ENCODE assay signal across 1 cellular context in genomic region chr3:15205934-15206661, GRCh38.
TF ChIP-seq lines count a peak whose summit lies in the region.

Gene CAPN7, plus strand, starts transcription at chr3:15206246. Its CDS starts 250 bp downstream, at chr3:15206496.

TF ChIP-seq in K562, 482 proteins besides CTCF, POLR2A, EP300 and RAD21 (continued from another document and continues in another):
- TF ChIP-seq, protein P1, sequence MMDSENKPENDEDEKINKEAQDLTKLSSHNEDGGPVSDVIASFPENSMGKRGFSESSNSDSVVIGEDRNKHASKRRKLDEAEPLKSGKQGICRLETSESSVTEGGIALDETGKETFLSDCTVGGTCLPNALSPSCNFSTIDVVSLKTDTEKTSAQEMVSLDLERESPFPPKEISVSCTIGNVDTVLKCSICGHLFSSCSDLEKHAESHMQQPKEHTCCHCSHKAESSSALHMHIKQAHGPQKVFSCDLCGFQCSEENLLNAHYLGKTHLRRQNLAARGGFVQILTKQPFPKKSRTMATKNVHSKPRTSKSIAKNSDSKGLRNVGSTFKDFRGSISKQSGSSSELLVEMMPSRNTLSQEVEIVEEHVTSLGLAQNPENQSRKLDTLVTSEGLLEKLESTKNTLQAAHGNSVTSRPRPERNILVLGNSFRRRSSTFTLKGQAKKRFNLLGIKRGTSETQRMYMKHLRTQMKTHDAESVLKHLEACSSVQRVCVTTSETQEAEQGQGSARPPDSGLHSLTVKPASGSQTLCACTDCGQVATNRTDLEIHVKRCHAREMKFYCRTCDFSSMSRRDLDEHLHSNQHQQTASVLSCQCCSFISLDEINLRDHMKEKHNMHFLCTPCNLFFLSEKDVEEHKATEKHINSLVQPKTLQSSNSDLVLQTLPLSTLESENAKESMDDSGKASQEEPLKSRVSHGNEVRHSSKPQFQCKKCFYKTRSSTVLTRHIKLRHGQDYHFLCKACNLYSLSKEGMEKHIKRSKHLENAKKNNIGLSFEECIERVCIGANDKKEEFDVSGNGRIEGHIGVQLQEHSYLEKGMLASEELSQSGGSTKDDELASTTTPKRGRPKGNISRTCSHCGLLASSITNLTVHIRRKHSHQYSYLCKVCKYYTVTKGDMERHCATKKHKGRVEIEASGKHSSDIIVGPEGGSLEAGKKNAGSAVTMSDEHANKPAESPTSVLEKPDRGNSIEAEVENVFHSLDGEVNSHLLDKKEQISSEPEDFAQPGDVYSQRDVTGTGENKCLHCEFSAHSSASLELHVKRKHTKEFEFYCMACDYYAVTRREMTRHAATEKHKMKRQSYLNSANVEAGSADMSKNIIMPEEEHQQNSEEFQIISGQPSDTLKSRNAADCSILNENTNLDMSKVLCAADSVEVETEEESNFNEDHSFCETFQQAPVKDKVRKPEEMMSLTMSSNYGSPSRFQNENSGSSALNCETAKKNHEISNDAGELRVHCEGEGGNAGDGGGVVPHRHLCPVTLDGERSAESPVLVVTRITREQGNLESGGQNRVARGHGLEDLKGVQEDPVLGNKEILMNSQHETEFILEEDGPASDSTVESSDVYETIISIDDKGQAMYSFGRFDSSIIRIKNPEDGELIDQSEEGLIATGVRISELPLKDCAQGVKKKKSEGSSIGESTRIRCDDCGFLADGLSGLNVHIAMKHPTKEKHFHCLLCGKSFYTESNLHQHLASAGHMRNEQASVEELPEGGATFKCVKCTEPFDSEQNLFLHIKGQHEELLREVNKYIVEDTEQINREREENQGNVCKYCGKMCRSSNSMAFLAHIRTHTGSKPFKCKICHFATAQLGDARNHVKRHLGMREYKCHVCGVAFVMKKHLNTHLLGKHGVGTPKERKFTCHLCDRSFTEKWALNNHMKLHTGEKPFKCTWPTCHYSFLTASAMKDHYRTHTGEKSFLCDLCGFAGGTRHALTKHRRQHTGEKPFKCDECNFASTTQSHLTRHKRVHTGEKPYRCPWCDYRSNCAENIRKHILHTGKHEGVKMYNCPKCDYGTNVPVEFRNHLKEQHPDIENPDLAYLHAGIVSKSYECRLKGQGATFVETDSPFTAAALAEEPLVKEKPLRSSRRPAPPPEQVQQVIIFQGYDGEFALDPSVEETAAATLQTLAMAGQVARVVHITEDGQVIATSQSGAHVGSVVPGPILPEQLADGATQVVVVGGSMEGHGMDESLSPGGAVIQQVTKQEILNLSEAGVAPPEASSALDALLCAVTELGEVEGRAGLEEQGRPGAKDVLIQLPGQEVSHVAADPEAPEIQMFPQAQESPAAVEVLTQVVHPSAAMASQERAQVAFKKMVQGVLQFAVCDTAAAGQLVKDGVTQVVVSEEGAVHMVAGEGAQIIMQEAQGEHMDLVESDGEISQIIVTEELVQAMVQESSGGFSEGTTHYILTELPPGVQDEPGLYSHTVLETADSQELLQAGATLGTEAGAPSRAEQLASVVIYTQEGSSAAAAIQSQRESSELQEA (IDR thresholded peaks at IDR 0.05; ENCODE audit: low read depth): no peak
- TF ChIP-seq, protein P2, sequence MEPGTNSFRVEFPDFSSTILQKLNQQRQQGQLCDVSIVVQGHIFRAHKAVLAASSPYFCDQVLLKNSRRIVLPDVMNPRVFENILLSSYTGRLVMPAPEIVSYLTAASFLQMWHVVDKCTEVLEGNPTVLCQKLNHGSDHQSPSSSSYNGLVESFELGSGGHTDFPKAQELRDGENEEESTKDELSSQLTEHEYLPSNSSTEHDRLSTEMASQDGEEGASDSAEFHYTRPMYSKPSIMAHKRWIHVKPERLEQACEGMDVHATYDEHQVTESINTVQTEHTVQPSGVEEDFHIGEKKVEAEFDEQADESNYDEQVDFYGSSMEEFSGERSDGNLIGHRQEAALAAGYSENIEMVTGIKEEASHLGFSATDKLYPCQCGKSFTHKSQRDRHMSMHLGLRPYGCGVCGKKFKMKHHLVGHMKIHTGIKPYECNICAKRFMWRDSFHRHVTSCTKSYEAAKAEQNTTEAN (CRISPR knock-in tag; IDR thresholded peaks at IDR 0.05): peak; percentile 77; the same call in 1 of the 2 replicates
- TF ChIP-seq GTF2F1 (IDR thresholded peaks at IDR 0.05; ENCODE audit: low read depth, low read length): no peak
- TF ChIP-seq ZNF354B (CRISPR knock-in tag; IDR thresholded peaks at IDR 0.05): peak; percentile 38; the same call in 1 of the 2 replicates
- TF ChIP-seq ZNF507 (tag; conservative IDR thresholded peaks at IDR 0.05): no peak
- no peak for TF ChIP-seq MIER1 (IDR thresholded peaks at IDR 0.05; ENCODE audit: low read depth)
- no peak for TF ChIP-seq ZNF175 (CRISPR knock-in tag; IDR thresholded peaks at IDR 0.05; ENCODE audit: low read depth)
- peak; percentile 70 to 80; a peak in 2 of 4 replicates for TF ChIP-seq TEAD1 (CRISPR knock-in tag; IDR thresholded peaks at IDR 0.05)
- TF ChIP-seq, protein P3, sequence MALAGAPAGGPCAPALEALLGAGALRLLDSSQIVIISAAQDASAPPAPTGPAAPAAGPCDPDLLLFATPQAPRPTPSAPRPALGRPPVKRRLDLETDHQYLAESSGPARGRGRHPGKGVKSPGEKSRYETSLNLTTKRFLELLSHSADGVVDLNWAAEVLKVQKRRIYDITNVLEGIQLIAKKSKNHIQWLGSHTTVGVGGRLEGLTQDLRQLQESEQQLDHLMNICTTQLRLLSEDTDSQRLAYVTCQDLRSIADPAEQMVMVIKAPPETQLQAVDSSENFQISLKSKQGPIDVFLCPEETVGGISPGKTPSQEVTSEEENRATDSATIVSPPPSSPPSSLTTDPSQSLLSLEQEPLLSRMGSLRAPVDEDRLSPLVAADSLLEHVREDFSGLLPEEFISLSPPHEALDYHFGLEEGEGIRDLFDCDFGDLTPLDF (CRISPR knock-in tag; IDR thresholded peaks at IDR 0.05): no peak; the same call in 1 of the 2 replicates
- TF ChIP-seq, protein P4, sequence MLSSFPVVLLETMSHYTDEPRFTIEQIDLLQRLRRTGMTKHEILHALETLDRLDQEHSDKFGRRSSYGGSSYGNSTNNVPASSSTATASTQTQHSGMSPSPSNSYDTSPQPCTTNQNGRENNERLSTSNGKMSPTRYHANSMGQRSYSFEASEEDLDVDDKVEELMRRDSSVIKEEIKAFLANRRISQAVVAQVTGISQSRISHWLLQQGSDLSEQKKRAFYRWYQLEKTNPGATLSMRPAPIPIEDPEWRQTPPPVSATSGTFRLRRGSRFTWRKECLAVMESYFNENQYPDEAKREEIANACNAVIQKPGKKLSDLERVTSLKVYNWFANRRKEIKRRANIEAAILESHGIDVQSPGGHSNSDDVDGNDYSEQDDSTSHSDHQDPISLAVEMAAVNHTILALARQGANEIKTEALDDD (IDR thresholded peaks at IDR 0.05): no peak
- TF ChIP-seq HCFC1 (IDR thresholded peaks at IDR 0.05; ENCODE audit: low read depth, low read length): peak; percentile 50; the same call in 1 of the 2 replicates
- TF ChIP-seq E4F1 (CRISPR knock-in tag; IDR thresholded peaks at IDR 0.05; ENCODE audit: borderline replicate concordance): no peak
- peak; percentile 77 for TF ChIP-seq GTF2E2 (tag; IDR thresholded peaks at IDR 0.05)
- no peak for TF ChIP-seq PHB2 (IDR thresholded peaks at IDR 0.05; ENCODE audit: low read depth)
- TF ChIP-seq DMBX1 (CRISPR knock-in tag; IDR thresholded peaks at IDR 0.05; ENCODE audit: borderline replicate concordance): peak; percentile 70
- no peak for TF ChIP-seq ZFPM2 (CRISPR knock-in tag; IDR thresholded peaks at IDR 0.05)
- TF ChIP-seq GMEB1 (CRISPR knock-in tag; IDR thresholded peaks at IDR 0.05): peak; percentile 70
- no peak for TF ChIP-seq ZNF551 (CRISPR knock-in tag; IDR thresholded peaks at IDR 0.05)
- peak; percentile 92 for TF ChIP-seq MTA3 (IDR thresholded peaks at IDR 0.05; ENCODE audit: borderline replicate concordance)
- TF ChIP-seq ZNF146 (CRISPR knock-in tag; IDR thresholded peaks at IDR 0.05; ENCODE audit: unreplicated experiment): no peak
- no peak for TF ChIP-seq PYGO2 (tag; IDR thresholded peaks at IDR 0.05)
- TF ChIP-seq ZNF133 (CRISPR knock-in tag; IDR thresholded peaks at IDR 0.05): 0 out of 2 replicates have a peak, but pooled peaks have one; percentile 60
- no peak for TF ChIP-seq ZC3H11A (IDR thresholded peaks at IDR 0.05; ENCODE audit: low read depth, low read length)
- TF ChIP-seq MYC (IDR thresholded peaks at IDR 0.05; ENCODE audit: low read depth, low read length): no peak
- no peak for TF ChIP-seq MYC (CRISPR knock-in tag; IDR thresholded peaks at IDR 0.05; ENCODE audit: borderline replicate concordance, low read depth)
- TF ChIP-seq TBL1XR1 (IDR thresholded peaks at IDR 0.05; ENCODE audit: low read length in 2 of 2): no peak
- TF ChIP-seq DACH1 (IDR thresholded peaks at IDR 0.05; ENCODE audit: partially characterized antibody): peak; percentile 46
- TF ChIP-seq, protein P5, sequence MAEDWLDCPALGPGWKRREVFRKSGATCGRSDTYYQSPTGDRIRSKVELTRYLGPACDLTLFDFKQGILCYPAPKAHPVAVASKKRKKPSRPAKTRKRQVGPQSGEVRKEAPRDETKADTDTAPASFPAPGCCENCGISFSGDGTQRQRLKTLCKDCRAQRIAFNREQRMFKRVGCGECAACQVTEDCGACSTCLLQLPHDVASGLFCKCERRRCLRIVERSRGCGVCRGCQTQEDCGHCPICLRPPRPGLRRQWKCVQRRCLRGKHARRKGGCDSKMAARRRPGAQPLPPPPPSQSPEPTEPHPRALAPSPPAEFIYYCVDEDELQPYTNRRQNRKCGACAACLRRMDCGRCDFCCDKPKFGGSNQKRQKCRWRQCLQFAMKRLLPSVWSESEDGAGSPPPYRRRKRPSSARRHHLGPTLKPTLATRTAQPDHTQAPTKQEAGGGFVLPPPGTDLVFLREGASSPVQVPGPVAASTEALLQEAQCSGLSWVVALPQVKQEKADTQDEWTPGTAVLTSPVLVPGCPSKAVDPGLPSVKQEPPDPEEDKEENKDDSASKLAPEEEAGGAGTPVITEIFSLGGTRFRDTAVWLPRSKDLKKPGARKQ (CRISPR knock-in tag; IDR thresholded peaks at IDR 0.05): no peak
- TF ChIP-seq ZNF41 (CRISPR knock-in tag; conservative IDR thresholded peaks at IDR 0.05): peak; percentile 40
- TF ChIP-seq SMARCA5 (IDR thresholded peaks at IDR 0.05): no peak
- no peak; the same call in 1 of the 2 replicates for TF ChIP-seq ZNF324 (CRISPR knock-in tag; IDR thresholded peaks at IDR 0.05)
- TF ChIP-seq ZNF449 (CRISPR knock-in tag; IDR thresholded peaks at IDR 0.05): 0 out of 2 replicates have a peak, but pooled peaks have one; percentile 18
- peak; percentile 4 for TF ChIP-seq POLR2H (tag; IDR thresholded peaks at IDR 0.05; ENCODE audit: low read depth)
- no peak for TF ChIP-seq PHF21A (IDR thresholded peaks at IDR 0.05; ENCODE audit: borderline replicate concordance, low read depth)
- TF ChIP-seq, protein P6, sequence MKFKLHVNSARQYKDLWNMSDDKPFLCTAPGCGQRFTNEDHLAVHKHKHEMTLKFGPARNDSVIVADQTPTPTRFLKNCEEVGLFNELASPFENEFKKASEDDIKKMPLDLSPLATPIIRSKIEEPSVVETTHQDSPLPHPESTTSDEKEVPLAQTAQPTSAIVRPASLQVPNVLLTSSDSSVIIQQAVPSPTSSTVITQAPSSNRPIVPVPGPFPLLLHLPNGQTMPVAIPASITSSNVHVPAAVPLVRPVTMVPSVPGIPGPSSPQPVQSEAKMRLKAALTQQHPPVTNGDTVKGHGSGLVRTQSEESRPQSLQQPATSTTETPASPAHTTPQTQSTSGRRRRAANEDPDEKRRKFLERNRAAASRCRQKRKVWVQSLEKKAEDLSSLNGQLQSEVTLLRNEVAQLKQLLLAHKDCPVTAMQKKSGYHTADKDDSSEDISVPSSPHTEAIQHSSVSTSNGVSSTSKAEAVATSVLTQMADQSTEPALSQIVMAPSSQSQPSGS (CRISPR knock-in tag; IDR thresholded peaks at IDR 0.05): peak; percentile 77
- no peak for TF ChIP-seq XRCC5 (IDR thresholded peaks at IDR 0.05; ENCODE audit: low read depth, low read length)
- no peak for TF ChIP-seq STAG1 (CRISPR knock-in tag; IDR thresholded peaks at IDR 0.05; ENCODE audit: borderline replicate concordance)
- peak; percentile 99 for TF ChIP-seq BHLHE40 (IDR thresholded peaks at IDR 0.05; ENCODE audit: low read length)
- no peak for TF ChIP-seq SIN3B (IDR thresholded peaks at IDR 0.05; ENCODE audit: low read depth)
